ENCODE assay signal across 17 cellular contexts in the genomic region with DNA sequence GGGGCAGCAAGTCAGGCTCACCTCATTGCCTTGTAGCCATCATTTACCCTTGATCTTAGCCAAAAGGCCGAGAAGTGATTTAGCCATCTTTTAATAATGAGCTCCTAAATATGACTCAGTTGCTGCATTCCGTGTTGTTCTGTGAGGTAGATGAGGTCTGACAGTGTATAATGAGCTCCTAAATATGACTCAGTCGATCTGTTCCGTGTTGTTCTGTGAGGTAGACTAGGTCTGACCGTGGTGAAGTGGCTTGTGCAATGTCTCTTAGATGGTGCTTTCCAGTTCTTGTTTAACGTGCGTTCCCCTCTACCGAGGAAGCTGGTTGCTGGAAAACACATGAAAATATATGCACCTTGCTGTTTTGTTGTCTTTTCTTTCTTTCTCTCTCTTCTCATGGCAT.
"Had no signal": no experiment of that assay in that cellular context is flagged by ENCODE, and none has a peak within 500 bp of the region (broad histone marks: within the 10 kb centered on the region; RNA-seq: fewer than 3 reads in every experiment).

No MANE protein-coding gene starts in this region.

- H3K27ac Mint-ChIP-seq: activated naive CD4-positive, alpha-beta T cell treated with anti-CD3 and anti-CD28 coated beads, Interleukin-2, amount 10 ng/mL, durations not matched to agents 7 days and 5 days had no signal

- H3K9me3 ChIP-seq: adrenal gland, body of pancreas, heart right ventricle, psoas muscle, thoracic aorta had no signal

- H3K4me3 Mint-ChIP-seq: activated naive CD4-positive, alpha-beta T cell treated with anti-CD3 and anti-CD28 coated beads, Interleukin-2, amount 10 ng/mL, durations not matched to agents 7 days and 5 days; central memory CD8-positive, alpha-beta T cell had no signal

- H3K27ac ChIP-seq: adrenal gland, body of pancreas, heart right ventricle, psoas muscle, thoracic aorta had no signal

- FAIRE-seq: frontal cortex, islet of Langerhans had no signal

- H3K27me3 Mint-ChIP-seq: activated naive CD4-positive, alpha-beta T cell treated with anti-CD3 and anti-CD28 coated beads, Interleukin-2, amount 10 ng/mL, durations not matched to agents 7 days and 5 days; central memory CD8-positive, alpha-beta T cell had no signal

- H3K9me3 Mint-ChIP-seq: activated naive CD4-positive, alpha-beta T cell treated with anti-CD3 and anti-CD28 coated beads, Interleukin-2, amount 10 ng/mL, durations not matched to agents 7 days and 5 days; central memory CD8-positive, alpha-beta T cell had no signal

- H3K27me3 ChIP-seq: adrenal gland, body of pancreas, heart right ventricle had no signal

- ATAC-seq: body of pancreas, heart right ventricle, psoas muscle had no signal

- H3K4me1 Mint-ChIP-seq: activated naive CD4-positive, alpha-beta T cell treated with anti-CD3 and anti-CD28 coated beads, Interleukin-2, amount 10 ng/mL, durations not matched to agents 7 days and 5 days had no signal

- H3K36me3 ChIP-seq: adrenal gland, heart right ventricle, thoracic aorta had no signal

- DNase-seq: activated CD4-positive, alpha-beta T cell treated with anti-CD3 and anti-CD28 coated beads for 48 hours; activated CD8-positive, alpha-beta memory T cell treated with anti-CD3 and anti-CD28 coated beads for 24 hours; activated naive CD4-positive, alpha-beta T cell treated with anti-CD3 and anti-CD28 coated beads, Interleukin-2, amount 10 ng/mL, durations not matched to agents 7 days and 5 days; adrenal gland; body of pancreas; cortex of kidney; effector CD4-positive, alpha-beta T cell; heart right ventricle; midbrain; psoas muscle; stimulated activated CD4-positive, alpha-beta T cell treated with anti-CD3 and anti-CD28 coated beads, Interleukin-2, amount 100 ng/mL, for 24 hours; T-helper 2 cell had no signal

- H3K4me3 ChIP-seq: adrenal gland, body of pancreas, heart right ventricle, lung, psoas muscle, thoracic aorta had no signal

- H3K4me1 ChIP-seq: body of pancreas, psoas muscle had no signal
